Comparison of ENCODE assay signal across 9 cellular contexts in genomic region chr1:86965012-86965826, GRCh38. TPM values are rescaled to one million over a fixed set of nuclear protein-coding genes. Genes with fewer than 3 reads are reported as not detected.
A peak's percentile ranks its signal among the peaks of the same experiment; 100 is the strongest.
DNase-seq lines count a peak whose midpoint lies in the region; ATAC-seq and TF ChIP-seq lines count a peak whose summit lies in the region.
"Had no signal": no experiment of that assay in that cellular context is flagged by ENCODE, and none has a peak within 500 bp of the region (broad histone marks: within the 10 kb centered on the region; RNA-seq: fewer than 3 reads in every experiment).

No MANE protein-coding gene starts in this region.

- H3K9ac ChIP-seq in PC-3 (ENCODE audit: low read length): no peak overlapping the region
- no peak overlapping the region for H3K9ac ChIP-seq in neural progenitor cell
- H3K9ac ChIP-seq in neuronal stem cell (ENCODE audit: low read depth, low read length, poor library complexity): no peak overlapping the region

- no peak overlapping the region for H3K14ac ChIP-seq in neuronal stem cell (ENCODE audit: low read length)

- H4K91ac ChIP-seq in neuronal stem cell (ENCODE audit: low read depth, low read length, poor library complexity): no peak overlapping the region

- TF ChIP-seq CTCF in PC-3 (conservative IDR thresholded peaks at IDR 0.05; ENCODE audit: low read depth, low read length): peak; percentile 85
- TF ChIP-seq CTCF in neural progenitor cell (IDR thresholded peaks at IDR 0.05): peak; percentile 61

- peaks cover 2% of the 10 kb centered on the region for H3K79me1 ChIP-seq in neuronal stem cell (ENCODE audit: low read depth, low read length)

- H3K9me3 Mint-ChIP-seq in neural progenitor cell: peaks cover 48% of the 10 kb centered on the region
- no peaks in the 10 kb centered on the region for H3K9me3 Mint-ChIP-seq in activated naive CD8-positive, alpha-beta T cell treated with anti-CD3 and anti-CD28 coated beads, Interleukin-2, amount 50 U/mL, for 24 hours

- H3K4me2 ChIP-seq in PC-3 (ENCODE audit: low read length): no peak overlapping the region
- H3K4me2 ChIP-seq in neural progenitor cell: no peak overlapping the region
- H3K4me2 ChIP-seq in neuronal stem cell (ENCODE audit: insufficient read depth, low read length, poor library complexity, severe bottlenecking): no peak overlapping the region

- H3K4me3 Mint-ChIP-seq in neural progenitor cell: no peak overlapping the region
- H3K4me3 Mint-ChIP-seq in activated naive CD8-positive, alpha-beta T cell treated with anti-CD3 and anti-CD28 coated beads, Interleukin-2, amount 50 U/mL, for 24 hours: no peak overlapping the region
- H3K4me3 Mint-ChIP-seq: CD8-positive, alpha-beta memory T cell had no signal

- no peak overlapping the region for H3K18ac ChIP-seq in neuronal stem cell (ENCODE audit: low read length)

- no TSS peak for BruUV-seq in PC-3 (replicated peaks; lab: Mats Ljungman, UMichigan)

- H3F3A ChIP-seq in PC-3 (ENCODE audit: low read length, unreplicated experiment) (no peaks in the 10 kb centered on the region), neural progenitor cell (ENCODE audit: low read depth) (no peaks in the 10 kb centered on the region)

- intact Hi-C loops in PC-3 (cut with micrococcal nuclease): loop anchor here (1.0 to 2.0 kb wide), 5 partner anchors 50 to 184 kb away; partner anchors contain the start of genes HS2ST1 and SELENOF

- no peak overlapping the region for H2AK5ac ChIP-seq in neuronal stem cell (ENCODE audit: low read depth, low read length)

- H3K9me2 ChIP-seq in PC-3 (replicated peaks; ENCODE audit: low read length): no peaks in the 10 kb centered on the region

- no peak overlapping the region for H3K4me3 ChIP-seq in PC-3 (ENCODE audit: low read length)
- no peak overlapping the region for H3K4me3 ChIP-seq in neural progenitor cell
- no peak overlapping the region for H3K4me3 ChIP-seq in neuronal stem cell (ENCODE audit: low read length in 2 of 2)

- no CpG with 5 or more reads among the region's 2 CpGs for WGBS in neuronal stem cell (ENCODE audit: extremely low coverage in 2 of 2, insufficient read length in 2 of 2, insufficient replicate concordance in 1 of 2), 2 donors

- CTCF ChIA-PET in PC-3 (lab: Charles Lee): interaction anchor here (0.6 to 1.2 kb wide), 5 partner anchors 11 to 132 kb away, joined by 3 to 8 read pairs (median 4); partner anchors contain the start of genes HS2ST1 and SELENOF

- peak; percentile 61 for ATAC-seq in PC-3
- ATAC-seq in activated naive CD8-positive, alpha-beta T cell treated with anti-CD3 and anti-CD28 coated beads, Interleukin-2, amount 50 U/mL, for 24 hours: no peak

- H4K8ac ChIP-seq in neuronal stem cell (ENCODE audit: low read depth, low read length): no peak overlapping the region

- no peaks in the 10 kb centered on the region for H3K4me1 Mint-ChIP-seq in neural progenitor cell
- H3K4me1 Mint-ChIP-seq in activated naive CD8-positive, alpha-beta T cell treated with anti-CD3 and anti-CD28 coated beads, Interleukin-2, amount 50 U/mL, for 24 hours: no peaks in the 10 kb centered on the region

- H3K27ac Mint-ChIP-seq in neural progenitor cell: no peak overlapping the region
- H3K27ac Mint-ChIP-seq in activated naive CD8-positive, alpha-beta T cell treated with anti-CD3 and anti-CD28 coated beads, Interleukin-2, amount 50 U/mL, for 24 hours: no peak overlapping the region

- no peak overlapping the region for H2BK15ac ChIP-seq in neuronal stem cell (ENCODE audit: low read length)

- H3K27ac ChIP-seq in PC-3 (ENCODE audit: low read length): no peak overlapping the region
- H3K27ac ChIP-seq in neural progenitor cell: no peak overlapping the region
- no peak overlapping the region for H3K27ac ChIP-seq in neuronal stem cell (replicated peaks; ENCODE audit: low read length)

- DNase-seq in NCI-H146 (lab: John Stamatoyannopoulos, UW): peak; percentile 2
- DNase-seq in NCI-H146 treated with DMSO at 0.1 percent for 48 hours (lab: John Stamatoyannopoulos, UW; ENCODE audit: unreplicated experiment): no peak
- DNase-seq in HCEC 1CT: peak; percentile 53
- DNase-seq in PC-3: peak; percentile 57
- peak; percentile 29 for DNase-seq in epidermal melanocyte (ENCODE audit: insufficient read length, low spot score)
- DNase-seq in neural progenitor cell (ENCODE audit: low spot score): peak; percentile 24
- DNase-seq in activated naive CD8-positive, alpha-beta T cell treated with anti-CD3 and anti-CD28 coated beads, Interleukin-2, amount 50 U/mL, for 24 hours: no peak
- DNase-seq in neuronal stem cell (ENCODE audit: low spot score): no peak

- H3K79me2 ChIP-seq in PC-3 (ENCODE audit: low read length) (no peaks in the 10 kb centered on the region), neural progenitor cell (ENCODE audit: low read depth) (peaks cover 80% of the 10 kb centered on the region)

- H3K27me3 ChIP-seq in PC-3 (ENCODE audit: low read length): no peaks in the 10 kb centered on the region
- H3K27me3 ChIP-seq in neural progenitor cell: no peaks in the 10 kb centered on the region
- no peaks in the 10 kb centered on the region for H3K27me3 ChIP-seq in neuronal stem cell (ENCODE audit: control insufficient read depth in 3 of 3, insufficient read depth in 3 of 3, low read depth in 1 of 3, low read length in 3 of 3)

- H3K4me1 ChIP-seq in PC-3 (ENCODE audit: insufficient read depth, low read length) (no peaks in the 10 kb centered on the region), neural progenitor cell (no peaks in the 10 kb centered on the region), neuronal stem cell (ENCODE audit: control insufficient read depth in 2 of 2, insufficient read depth in 1 of 2, low read depth in 1 of 2, low read length in 2 of 2) (no peaks in the 10 kb centered on the region)

- POLR2A ChIA-PET in PC-3 (lab: Charles Lee; ENCODE audit: unreplicated experiment): no interaction called here

- H3K27me3 Mint-ChIP-seq in neural progenitor cell (ENCODE audit: insufficient read depth, low read depth): no peaks in the 10 kb centered on the region
- H3K27me3 Mint-ChIP-seq in activated naive CD8-positive, alpha-beta T cell treated with anti-CD3 and anti-CD28 coated beads, Interleukin-2, amount 50 U/mL, for 24 hours: no peaks in the 10 kb centered on the region
- H3K27me3 Mint-ChIP-seq: CD8-positive, alpha-beta memory T cell had no signal

- H3K4ac ChIP-seq in neuronal stem cell (ENCODE audit: low read length): no peak overlapping the region

- no peak overlapping the region for H2BK5ac ChIP-seq in neuronal stem cell (ENCODE audit: low read length)

- H3K9me3 ChIP-seq in PC-3 (ENCODE audit: low read length) (no peaks in the 10 kb centered on the region), neural progenitor cell (ENCODE audit: low read depth) (no peaks in the 10 kb centered on the region), neuronal stem cell (replicated peaks in 1 of 2; ENCODE audit: control insufficient read depth in 2 of 2, insufficient read depth in 1 of 2, low read depth in 1 of 2, low read length in 2 of 2) (no peaks in the 10 kb centered on the region)

- H2BK12ac ChIP-seq in neuronal stem cell (ENCODE audit: low read length): no peak overlapping the region

- H2AFZ ChIP-seq in PC-3 (ENCODE audit: low read length) (no peak overlapping the region), neural progenitor cell (replicated peaks) (no peak overlapping the region), neuronal stem cell (ENCODE audit: low read length) (no peak overlapping the region)

- H3K23ac ChIP-seq in neuronal stem cell (ENCODE audit: low read depth, low read length, poor library complexity): no peak overlapping the region

- H3K36me3 Mint-ChIP-seq in neural progenitor cell: peaks cover 42% of the 10 kb centered on the region
- no peaks in the 10 kb centered on the region for H3K36me3 Mint-ChIP-seq in activated naive CD8-positive, alpha-beta T cell treated with anti-CD3 and anti-CD28 coated beads, Interleukin-2, amount 50 U/mL, for 24 hours (ENCODE audit: low read depth)

- no peak overlapping the region for H2BK120ac ChIP-seq in neuronal stem cell (ENCODE audit: low read depth, low read length)

- H3K36me3 ChIP-seq in PC-3 (ENCODE audit: low read depth, low read length): no peaks in the 10 kb centered on the region
- H3K36me3 ChIP-seq in neural progenitor cell: peaks cover 6% of the 10 kb centered on the region
- H3K36me3 ChIP-seq in neuronal stem cell (replicated peaks in 1 of 2; ENCODE audit: control insufficient read depth in 2 of 2, insufficient read depth in 2 of 2, low read length in 2 of 2): peaks cover 0 to 3% of the 10 kb centered on the region in 2 donors

- no peaks in the 10 kb centered on the region for H4K20me1 ChIP-seq in PC-3 (ENCODE audit: low read length)
- H4K20me1 ChIP-seq in neural progenitor cell (ENCODE audit: low read depth): peaks cover 4% of the 10 kb centered on the region

RNA-seq across cellular contexts. Expression of gene HS2ST1, which starts 50.8 kb away (rescaled TPM):
- total RNA-seq in PC-3 (2014; rRNA removed) (13.8 and 15.3 TPM in 2 replicates), neural progenitor cell (ENCODE audit: low replicate concordance) (21.1 and 33.2 TPM in 2 replicates)
- 23.8 TPM for polyA plus RNA-seq in neuronal stem cell (2013, experiment 1 of 2)
- 23.9 TPM for polyA plus RNA-seq in neuronal stem cell (2013, experiment 2 of 2)

RNA-seq across cellular contexts. Expression of gene SELENOF, which starts 51.3 kb away (rescaled TPM):
- total RNA-seq in PC-3 (2014; rRNA removed) (143 and 174 TPM in 2 replicates), neural progenitor cell (ENCODE audit: low replicate concordance) (121 and 241 TPM in 2 replicates)
- 111 TPM for polyA plus RNA-seq in neuronal stem cell (2013, experiment 1 of 2)
- 112 TPM for polyA plus RNA-seq in neuronal stem cell (2013, experiment 2 of 2)

Comparison
In these comparisons a context has a peak if more than half of its experiments do, and no peak if none do; other contexts are left out.
1. DNase-seq: peak in NCI-H146 (single experiment), HCEC 1CT (single experiment), PC-3 (single experiment), epidermal melanocyte (single experiment) and neural progenitor cell (single experiment); none in NCI-H146 treated with DMSO at 0.1 percent for 48 hours (single experiment), activated naive CD8-positive, alpha-beta T cell treated with anti-CD3 and anti-CD28 coated beads, Interleukin-2, amount 50 U/mL, for 24 hours (single experiment) and neuronal stem cell (single experiment).